10 cellular contexts compared by ENCODE assay signal in genomic region chr6:28586273-28586672, GRCh38.
DNase-seq lines count a peak whose midpoint lies in the region; ATAC-seq, FAIRE-seq and TF ChIP-seq lines count a peak whose summit lies in the region.
"Had no signal": no experiment of that assay in that cellular context is flagged by ENCODE, and none has a peak within 500 bp of the region (broad histone marks: within the 10 kb centered on the region; RNA-seq: fewer than 3 reads in every experiment).

No MANE protein-coding gene starts in this region.

- CTCF ChIA-PET in A549 (lab: Yijun Ruan, JAX) = interaction anchor here (0.7 to 4.9 kb wide), 3 partner anchors 44 to 91 kb away, joined by 3 to 21 read pairs (median 9); no protein-coding TSS in a partner anchor

- TF ChIP-seq RAD21 in A549 (conservative IDR thresholded peaks at IDR 0.05 in 1 of 2, IDR thresholded peaks at IDR 0.05 in 1 of 2) = no peak

- H3K4me1 ChIP-seq in A549 (peaks cover 30% of the 10 kb centered on the region), mucosa of rectum (ENCODE audit: control insufficient read depth in 2 of 2, insufficient read depth in 2 of 2, low read length in 2 of 2) (peaks cover 3 to 4% of the 10 kb centered on the region in 2 donors)

- TF ChIP-seq POLR2A in A549 (IDR thresholded peaks at IDR 0.05; ENCODE audit: low read length) = no peak

- H3K27me3 ChIP-seq in bronchial epithelial cell (ENCODE audit: control insufficient read depth, insufficient read depth, low read length) = no peaks in the 10 kb centered on the region
- peaks cover 14 to 22% of the 10 kb centered on the region in 2 donors for H3K27me3 ChIP-seq in mucosa of rectum (ENCODE audit: control insufficient read depth in 2 of 2, insufficient read depth in 2 of 2, low read length in 2 of 2)

- no peak overlapping the region for H3K9ac ChIP-seq in mucosa of rectum (ENCODE audit: low read depth in 1 of 2, low read length in 2 of 2)

- no peak for TF ChIP-seq EP300 in A549 (IDR thresholded peaks at IDR 0.05)

- H3K9me3 ChIP-seq in A549 (no peaks in the 10 kb centered on the region), mucosa of rectum (ENCODE audit: control insufficient read depth in 2 of 2, low read length in 2 of 2) (no peaks in the 10 kb centered on the region)
- H3K9me3 ChIP-seq: gastroesophageal sphincter had no signal

- POLR2A ChIA-PET in A549 (lab: Yijun Ruan, JAX) = no interaction called here

- no peaks in the 10 kb centered on the region for H3K36me3 ChIP-seq in bronchial epithelial cell (ENCODE audit: control insufficient read depth, insufficient read depth, low read length)
- H3K36me3 ChIP-seq in mucosa of rectum (ENCODE audit: control insufficient read depth in 2 of 2, insufficient read depth in 2 of 2, low read length in 2 of 2) = no peaks in the 10 kb centered on the region
- H3K36me3 ChIP-seq: gastroesophageal sphincter had no signal

- H3K4me3 ChIP-seq in A549 (peak overlapping the region; percentile 67), bronchial epithelial cell (ENCODE audit: low read depth, low read length) (peak overlapping the region; percentile 58), mucosa of rectum (ENCODE audit: low read length in 2 of 2) (peak overlapping the region; percentile 77 to 90)

- no peak for FAIRE-seq in A549 (lab: Jason Lieb, UNC)
- FAIRE-seq in bronchial epithelial cell (lab: Jason Lieb, UNC) = no peak

- H3K4me2 ChIP-seq in A549 = peak overlapping the region; percentile 95

- peak overlapping the region; percentile 82 to 89; a peak in 4 of 6 replicates for H3K27ac ChIP-seq in A549
- H3K27ac ChIP-seq in mucosa of rectum (ENCODE audit: low read depth in 2 of 2, low read length in 2 of 2) = no peak overlapping the region
- H3K27ac ChIP-seq: gastroesophageal sphincter had no signal

- WGBS in A549 (ENCODE audit: missing lambda C conversion rate) = 68% methylated on average over 6 of the region's 6 CpGs

- TF ChIP-seq CTCF in A549 (IDR thresholded peaks at IDR 0.05) (no peak), bronchial epithelial cell (IDR thresholded peaks at IDR 0.05; ENCODE audit: insufficient read depth, low read length, severe bottlenecking) (no peak)

- no peak for ATAC-seq in A549

- DNase-seq in A549 (ENCODE audit: low read depth in 1 of 2, low spot score in 1 of 2) (no peak), HPDE6-E6E7 (ENCODE audit: extremely low spot score) (peak; percentile 33), bronchial epithelial cell (ENCODE audit: low read depth) (peak; percentile 44), SW480 (ENCODE audit: low spot score) (no peak), NCI-H1105 treated with DMSO at 0.1 percent for 48 hours (lab: John Stamatoyannopoulos, UW) (no peak), hepatic stellate cell (ENCODE audit: low spot score) (no peak), HuH-7 (ENCODE audit: low spot score) (no peak)
- DNase-seq: NCI-H1105 had no signal

TF ChIP-seq in A549, 52 proteins besides CTCF, POLR2A, EP300 and RAD21:
- TF ChIP-seq CHD4 (IDR thresholded peaks at IDR 0.05; ENCODE audit: borderline replicate concordance) = no peak
- no peak for TF ChIP-seq MAFK (IDR thresholded peaks at IDR 0.05; ENCODE audit: partially characterized antibody)
- TF ChIP-seq CBX2 (IDR thresholded peaks at IDR 0.05; ENCODE audit: borderline replicate concordance, low read depth) = no peak
- TF ChIP-seq E2F6 (IDR thresholded peaks at IDR 0.05; ENCODE audit: borderline replicate concordance, low read depth) = no peak
- no peak for TF ChIP-seq NPAS2 (CRISPR knock-in tag; IDR thresholded peaks at IDR 0.05; ENCODE audit: borderline replicate concordance)
- TF ChIP-seq GATA3 (IDR thresholded peaks at IDR 0.05; ENCODE audit: borderline replicate concordance) = no peak
- no peak for TF ChIP-seq RCOR1 (IDR thresholded peaks at IDR 0.05; ENCODE audit: low read depth, low read length)
- TF ChIP-seq BHLHE40 (IDR thresholded peaks at IDR 0.05; ENCODE audit: low read depth, low read length) = no peak
- no peak for TF ChIP-seq USF2 (IDR thresholded peaks at IDR 0.05)
- no peak for TF ChIP-seq ZNF302 (CRISPR knock-in tag; IDR thresholded peaks at IDR 0.05)
- no peak for TF ChIP-seq RARB (CRISPR knock-in tag; IDR thresholded peaks at IDR 0.05)
- TF ChIP-seq ZFP36 (IDR thresholded peaks at IDR 0.05; ENCODE audit: borderline replicate concordance, partially characterized antibody) = no peak
- no peak for TF ChIP-seq SREBF2 (IDR thresholded peaks at IDR 0.05)

Comparison
In these comparisons a context has a peak if more than half of its experiments do, and no peak if none do; other contexts are left out.
1. DNase-seq: peak in HPDE6-E6E7 (single experiment) and bronchial epithelial cell (single experiment); none in A549 (0 of 2), SW480 (single experiment), NCI-H1105 treated with DMSO at 0.1 percent for 48 hours (single experiment), hepatic stellate cell (single experiment) and HuH-7 (single experiment).
2. H3K27ac ChIP-seq: peak in A549 (2 of 2); none in mucosa of rectum (0 of 2).
3. Peak in every context shown above with its lines, with median percentiles within 50 percentile points of each other: H3K4me3 ChIP-seq.